In genomic region chr15:29558261-29558660, GRCh38 we compare ENCODE assay signal across 7 cellular contexts.
"Had no signal": no experiment of that assay in that cellular context is flagged by ENCODE, and none has a peak within 500 bp of the region (broad histone marks: within the 10 kb centered on the region; RNA-seq: fewer than 3 reads in every experiment).

No MANE protein-coding gene starts in this region.

- H3K4me3 ChIP-seq: K562 had no signal

- H3K27ac Mint-ChIP-seq: IgD-negative memory B cell had no signal

- H3K27ac ChIP-seq: HL-60 had no signal

- DNase-seq: IMR-90, KBM-7 had no signal

- FAIRE-seq: HepG2, HTR-8/SVneo, K562 had no signal

- H3K4me1 Mint-ChIP-seq: IgD-negative memory B cell had no signal

- H3K4me3 Mint-ChIP-seq: IgD-negative memory B cell had no signal

- ATAC-seq: HepG2, K562 had no signal

- H3K36me3 Mint-ChIP-seq: IgD-negative memory B cell had no signal
